ENCODE assay signal across 1 cellular context in the genomic region with DNA sequence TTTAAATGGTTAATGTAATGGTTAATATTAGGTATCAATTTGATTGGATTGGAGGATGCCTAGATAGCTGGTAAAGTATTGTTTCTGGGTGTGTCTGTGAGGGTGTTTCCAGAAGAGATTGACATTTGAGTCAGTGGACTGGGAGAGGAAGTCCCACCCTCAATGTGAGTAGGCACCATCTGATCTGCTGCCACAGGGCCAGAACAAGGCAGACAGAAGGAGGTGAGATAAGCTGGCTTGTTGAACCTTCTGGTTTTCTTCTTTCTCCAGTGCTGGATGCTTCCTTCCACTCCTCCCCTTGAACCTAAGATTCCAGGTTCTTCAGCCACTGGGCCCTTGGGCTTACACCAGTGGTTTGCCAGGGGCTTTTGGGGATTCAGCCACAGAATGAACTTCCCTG.
TF ChIP-seq lines count a peak whose summit lies in the region.

No MANE protein-coding gene starts in this region.

TF ChIP-seq in H1, 55 proteins besides CTCF, POLR2A, EP300 and RAD21:
- no peak for TF ChIP-seq BRCA1 (IDR thresholded peaks at IDR 0.05; ENCODE audit: low read depth, low read length)
- TF ChIP-seq CREB1 (IDR thresholded peaks at IDR 0.05), result no peak
- TF ChIP-seq JUND (IDR thresholded peaks at IDR 0.05; ENCODE audit: low read length), result no peak
- TF ChIP-seq TAF7 (optimal IDR thresholded peaks at IDR 0.05; ENCODE audit: borderline replicate concordance, low read depth, low read length), result no peak
- TF ChIP-seq SIRT6 (IDR thresholded peaks at IDR 0.05; ENCODE audit: low read length), result no peak
- TF ChIP-seq, protein P1, sequence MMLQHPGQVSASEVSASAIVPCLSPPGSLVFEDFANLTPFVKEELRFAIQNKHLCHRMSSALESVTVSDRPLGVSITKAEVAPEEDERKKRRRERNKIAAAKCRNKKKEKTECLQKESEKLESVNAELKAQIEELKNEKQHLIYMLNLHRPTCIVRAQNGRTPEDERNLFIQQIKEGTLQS (IDR thresholded peaks at IDR 0.05; ENCODE audit: insufficient read depth, low read depth, low read length), result no peak
- TF ChIP-seq SUZ12 (IDR thresholded peaks at IDR 0.05; ENCODE audit: low read length), result no peak
- TF ChIP-seq CHD2 (IDR thresholded peaks at IDR 0.05; ENCODE audit: low read length), result no peak
- TF ChIP-seq, protein P2, sequence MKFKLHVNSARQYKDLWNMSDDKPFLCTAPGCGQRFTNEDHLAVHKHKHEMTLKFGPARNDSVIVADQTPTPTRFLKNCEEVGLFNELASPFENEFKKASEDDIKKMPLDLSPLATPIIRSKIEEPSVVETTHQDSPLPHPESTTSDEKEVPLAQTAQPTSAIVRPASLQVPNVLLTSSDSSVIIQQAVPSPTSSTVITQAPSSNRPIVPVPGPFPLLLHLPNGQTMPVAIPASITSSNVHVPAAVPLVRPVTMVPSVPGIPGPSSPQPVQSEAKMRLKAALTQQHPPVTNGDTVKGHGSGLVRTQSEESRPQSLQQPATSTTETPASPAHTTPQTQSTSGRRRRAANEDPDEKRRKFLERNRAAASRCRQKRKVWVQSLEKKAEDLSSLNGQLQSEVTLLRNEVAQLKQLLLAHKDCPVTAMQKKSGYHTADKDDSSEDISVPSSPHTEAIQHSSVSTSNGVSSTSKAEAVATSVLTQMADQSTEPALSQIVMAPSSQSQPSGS (IDR thresholded peaks at IDR 0.05; ENCODE audit: low read length), result no peak
- TF ChIP-seq, protein P3, sequence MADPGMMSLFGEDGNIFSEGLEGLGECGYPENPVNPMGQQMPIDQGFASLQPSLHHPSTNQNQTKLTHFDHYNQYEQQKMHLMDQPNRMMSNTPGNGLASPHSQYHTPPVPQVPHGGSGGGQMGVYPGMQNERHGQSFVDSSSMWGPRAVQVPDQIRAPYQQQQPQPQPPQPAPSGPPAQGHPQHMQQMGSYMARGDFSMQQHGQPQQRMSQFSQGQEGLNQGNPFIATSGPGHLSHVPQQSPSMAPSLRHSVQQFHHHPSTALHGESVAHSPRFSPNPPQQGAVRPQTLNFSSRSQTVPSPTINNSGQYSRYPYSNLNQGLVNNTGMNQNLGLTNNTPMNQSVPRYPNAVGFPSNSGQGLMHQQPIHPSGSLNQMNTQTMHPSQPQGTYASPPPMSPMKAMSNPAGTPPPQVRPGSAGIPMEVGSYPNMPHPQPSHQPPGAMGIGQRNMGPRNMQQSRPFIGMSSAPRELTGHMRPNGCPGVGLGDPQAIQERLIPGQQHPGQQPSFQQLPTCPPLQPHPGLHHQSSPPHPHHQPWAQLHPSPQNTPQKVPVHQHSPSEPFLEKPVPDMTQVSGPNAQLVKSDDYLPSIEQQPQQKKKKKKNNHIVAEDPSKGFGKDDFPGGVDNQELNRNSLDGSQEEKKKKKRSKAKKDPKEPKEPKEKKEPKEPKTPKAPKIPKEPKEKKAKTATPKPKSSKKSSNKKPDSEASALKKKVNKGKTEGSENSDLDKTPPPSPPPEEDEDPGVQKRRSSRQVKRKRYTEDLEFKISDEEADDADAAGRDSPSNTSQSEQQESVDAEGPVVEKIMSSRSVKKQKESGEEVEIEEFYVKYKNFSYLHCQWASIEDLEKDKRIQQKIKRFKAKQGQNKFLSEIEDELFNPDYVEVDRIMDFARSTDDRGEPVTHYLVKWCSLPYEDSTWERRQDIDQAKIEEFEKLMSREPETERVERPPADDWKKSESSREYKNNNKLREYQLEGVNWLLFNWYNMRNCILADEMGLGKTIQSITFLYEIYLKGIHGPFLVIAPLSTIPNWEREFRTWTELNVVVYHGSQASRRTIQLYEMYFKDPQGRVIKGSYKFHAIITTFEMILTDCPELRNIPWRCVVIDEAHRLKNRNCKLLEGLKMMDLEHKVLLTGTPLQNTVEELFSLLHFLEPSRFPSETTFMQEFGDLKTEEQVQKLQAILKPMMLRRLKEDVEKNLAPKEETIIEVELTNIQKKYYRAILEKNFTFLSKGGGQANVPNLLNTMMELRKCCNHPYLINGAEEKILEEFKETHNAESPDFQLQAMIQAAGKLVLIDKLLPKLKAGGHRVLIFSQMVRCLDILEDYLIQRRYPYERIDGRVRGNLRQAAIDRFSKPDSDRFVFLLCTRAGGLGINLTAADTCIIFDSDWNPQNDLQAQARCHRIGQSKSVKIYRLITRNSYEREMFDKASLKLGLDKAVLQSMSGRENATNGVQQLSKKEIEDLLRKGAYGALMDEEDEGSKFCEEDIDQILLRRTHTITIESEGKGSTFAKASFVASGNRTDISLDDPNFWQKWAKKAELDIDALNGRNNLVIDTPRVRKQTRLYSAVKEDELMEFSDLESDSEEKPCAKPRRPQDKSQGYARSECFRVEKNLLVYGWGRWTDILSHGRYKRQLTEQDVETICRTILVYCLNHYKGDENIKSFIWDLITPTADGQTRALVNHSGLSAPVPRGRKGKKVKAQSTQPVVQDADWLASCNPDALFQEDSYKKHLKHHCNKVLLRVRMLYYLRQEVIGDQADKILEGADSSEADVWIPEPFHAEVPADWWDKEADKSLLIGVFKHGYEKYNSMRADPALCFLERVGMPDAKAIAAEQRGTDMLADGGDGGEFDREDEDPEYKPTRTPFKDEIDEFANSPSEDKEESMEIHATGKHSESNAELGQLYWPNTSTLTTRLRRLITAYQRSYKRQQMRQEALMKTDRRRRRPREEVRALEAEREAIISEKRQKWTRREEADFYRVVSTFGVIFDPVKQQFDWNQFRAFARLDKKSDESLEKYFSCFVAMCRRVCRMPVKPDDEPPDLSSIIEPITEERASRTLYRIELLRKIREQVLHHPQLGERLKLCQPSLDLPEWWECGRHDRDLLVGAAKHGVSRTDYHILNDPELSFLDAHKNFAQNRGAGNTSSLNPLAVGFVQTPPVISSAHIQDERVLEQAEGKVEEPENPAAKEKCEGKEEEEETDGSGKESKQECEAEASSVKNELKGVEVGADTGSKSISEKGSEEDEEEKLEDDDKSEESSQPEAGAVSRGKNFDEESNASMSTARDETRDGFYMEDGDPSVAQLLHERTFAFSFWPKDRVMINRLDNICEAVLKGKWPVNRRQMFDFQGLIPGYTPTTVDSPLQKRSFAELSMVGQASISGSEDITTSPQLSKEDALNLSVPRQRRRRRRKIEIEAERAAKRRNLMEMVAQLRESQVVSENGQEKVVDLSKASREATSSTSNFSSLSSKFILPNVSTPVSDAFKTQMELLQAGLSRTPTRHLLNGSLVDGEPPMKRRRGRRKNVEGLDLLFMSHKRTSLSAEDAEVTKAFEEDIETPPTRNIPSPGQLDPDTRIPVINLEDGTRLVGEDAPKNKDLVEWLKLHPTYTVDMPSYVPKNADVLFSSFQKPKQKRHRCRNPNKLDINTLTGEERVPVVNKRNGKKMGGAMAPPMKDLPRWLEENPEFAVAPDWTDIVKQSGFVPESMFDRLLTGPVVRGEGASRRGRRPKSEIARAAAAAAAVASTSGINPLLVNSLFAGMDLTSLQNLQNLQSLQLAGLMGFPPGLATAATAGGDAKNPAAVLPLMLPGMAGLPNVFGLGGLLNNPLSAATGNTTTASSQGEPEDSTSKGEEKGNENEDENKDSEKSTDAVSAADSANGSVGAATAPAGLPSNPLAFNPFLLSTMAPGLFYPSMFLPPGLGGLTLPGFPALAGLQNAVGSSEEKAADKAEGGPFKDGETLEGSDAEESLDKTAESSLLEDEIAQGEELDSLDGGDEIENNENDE (IDR thresholded peaks at IDR 0.05; ENCODE audit: insufficient replicate concordance, low read length), result no peak
